In the genomic region with DNA sequence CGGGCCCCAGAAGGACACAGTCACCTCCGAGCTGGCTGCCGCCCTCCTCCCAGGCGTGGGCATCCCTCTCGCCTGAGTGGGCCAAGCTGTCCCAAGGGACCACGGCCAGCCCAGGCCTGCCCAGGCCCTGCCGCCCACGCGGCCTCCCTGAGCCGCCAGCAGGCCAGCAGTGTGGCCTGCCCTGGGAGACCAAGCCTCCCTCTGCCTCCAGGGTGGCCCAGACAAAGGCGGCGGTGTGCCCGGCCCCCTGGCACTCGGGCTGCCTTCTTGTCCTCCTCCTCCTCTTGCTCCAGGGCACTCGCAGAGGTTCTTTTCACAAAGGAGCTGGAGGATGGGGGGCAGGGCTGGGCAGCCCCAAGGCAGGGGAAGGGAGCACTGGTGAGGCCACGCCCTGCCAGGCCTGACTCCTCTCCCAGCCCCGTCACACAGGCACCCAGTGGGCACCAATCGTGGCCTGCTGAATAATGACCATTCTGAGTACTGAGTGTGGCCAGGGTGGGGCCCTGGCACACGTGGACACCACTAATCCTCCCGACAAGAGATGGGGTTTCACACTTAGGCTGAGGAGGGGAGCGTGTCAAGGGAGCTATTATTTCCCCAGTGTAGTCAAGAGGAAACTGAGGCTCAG, we compare ENCODE assay signal across 13 cellular contexts. TPM values are rescaled to one million over a fixed set of nuclear protein-coding genes. Genes with fewer than 3 reads are reported as not detected.
DNase-seq lines count a peak whose midpoint lies in the region; ATAC-seq, FAIRE-seq and TF ChIP-seq lines count a peak whose summit lies in the region.
"Had no signal": no experiment of that assay in that cellular context is flagged by ENCODE, and none has a peak within 500 bp of the region (broad histone marks: within the 10 kb centered on the region; RNA-seq: fewer than 3 reads in every experiment).

No MANE protein-coding gene starts in this region.

- H3K36me3 Mint-ChIP-seq in activated naive CD4-positive, alpha-beta T cell treated with anti-CD3 and anti-CD28 coated beads for 36 hours (ENCODE audit: low read depth), result no peaks in the 10 kb centered on the region

- DNase-seq in activated naive CD4-positive, alpha-beta T cell treated with anti-CD3 and anti-CD28 coated beads for 36 hours, result no peak
- DNase-seq in activated naive CD4-positive, alpha-beta T cell treated with Interleukin-2 at 50 U/mL for 16 hours, result no peak
- DNase-seq in SW480 (ENCODE audit: low spot score) (peak; percentile 66), kidney (peak; percentile 65), NCI-H187 (lab: John Stamatoyannopoulos, UW) (no peak)
- no peak for DNase-seq in activated effector memory CD4-positive, alpha-beta T cell treated with anti-CD3 and anti-CD28 coated beads, Interleukin-2, amount 50 U/mL, for 16 hours
- DNase-seq: activated gamma-delta T cell treated with Interleukin-2 at 50 U/mL for 16 hours, GF-D8 had no signal

- no peaks in the 10 kb centered on the region for H3K9me3 Mint-ChIP-seq in activated naive CD4-positive, alpha-beta T cell treated with anti-CD3 and anti-CD28 coated beads for 36 hours

- peaks cover 63% of the 10 kb centered on the region for H3K4me1 Mint-ChIP-seq in activated naive CD4-positive, alpha-beta T cell treated with anti-CD3 and anti-CD28 coated beads for 36 hours (ENCODE audit: low read depth)

- ATAC-seq in GM21619 (IDR thresholded peaks at IDR 0.05; ENCODE audit: unreplicated experiment), result no peak

- TF ChIP-seq CTCF in kidney (IDR thresholded peaks at IDR 0.05; ENCODE audit: borderline replicate concordance, extremely low read depth, insufficient read depth), result no peak

- H3K36me3 ChIP-seq in kidney (ENCODE audit: control insufficient read depth in 1 of 2, insufficient read depth in 2 of 2, low read length in 2 of 2), result no peaks in the 10 kb centered on the region

- no peaks in the 10 kb centered on the region for H3K27me3 Mint-ChIP-seq in activated naive CD4-positive, alpha-beta T cell treated with anti-CD3 and anti-CD28 coated beads for 36 hours (ENCODE audit: low read depth)

- H3K27ac Mint-ChIP-seq in activated naive CD4-positive, alpha-beta T cell treated with anti-CD3 and anti-CD28 coated beads for 36 hours, result peak overlapping the region; percentile 18

- H3K4me1 ChIP-seq in kidney (ENCODE audit: control insufficient read depth in 1 of 2, insufficient read depth in 1 of 2, low read depth in 1 of 2, low read length in 2 of 2), result no peaks in the 10 kb centered on the region

- intact Hi-C loops in activated naive CD4-positive, alpha-beta T cell treated with anti-CD3 and anti-CD28 coated beads for 36 hours (cut with micrococcal nuclease), result no loop called here
- intact Hi-C loops in kidney (cut with DNase I), result no loop called here

- H3K27ac ChIP-seq in kidney (ENCODE audit: low read depth in 2 of 2, low read length in 2 of 2), result no peak overlapping the region
- peak overlapping the region; percentile 47 for H3K27ac ChIP-seq in temporal lobe (ENCODE audit: low read depth, low read length)
- H3K27ac ChIP-seq: coronary artery, SK-N-MC had no signal

- no peak overlapping the region for H3K9ac ChIP-seq in kidney (ENCODE audit: low read length in 2 of 2)

- FAIRE-seq in kidney (lab: Jason Lieb, UNC), result no peak
- FAIRE-seq: keratinocyte had no signal

- H3K9me3 ChIP-seq in kidney (ENCODE audit: control insufficient read depth in 1 of 2, low read length in 2 of 2), result no peaks in the 10 kb centered on the region

- H3K4me3 ChIP-seq in kidney (ENCODE audit: low read length in 2 of 2), result no peak overlapping the region
- H3K4me3 ChIP-seq: coronary artery, SK-N-MC had no signal

- H3K4me3 Mint-ChIP-seq in activated naive CD4-positive, alpha-beta T cell treated with anti-CD3 and anti-CD28 coated beads for 36 hours, result no peak overlapping the region

- CTCF ChIA-PET in activated naive CD4-positive, alpha-beta T cell treated with anti-CD3 and anti-CD28 coated beads for 36 hours (lab: Charles Lee), result interaction anchor here (0.8 to 1.4 kb wide), 2 partner anchors 10 to 21 kb away, joined by 3 to 4 read pairs; no protein-coding TSS in a partner anchor

RNA-seq across cellular contexts. Expression of a gene that starts 25.3 kb away (rescaled TPM):
- 10 to 100 TPM; 24.8 to 29.2 TPM for total RNA-seq in activated naive CD4-positive, alpha-beta T cell treated with anti-CD3 and anti-CD28 coated beads for 36 hours
- total RNA-seq in kidney (19.4 TPM), temporal lobe (23.1 TPM)
- 14.1 TPM for polyA plus RNA-seq in kidney (ENCODE audit: insufficient read depth, low read depth, low replicate concordance)

Comparison
In these comparisons a context has a peak if more than half of its experiments do, and no peak if none do; other contexts are left out.
1. DNase-seq: peak in SW480 (single experiment) and kidney (single experiment); none in activated naive CD4-positive, alpha-beta T cell treated with anti-CD3 and anti-CD28 coated beads for 36 hours (single experiment), activated naive CD4-positive, alpha-beta T cell treated with Interleukin-2 at 50 U/mL for 16 hours (single experiment), NCI-H187 (0 of 2) and activated effector memory CD4-positive, alpha-beta T cell treated with anti-CD3 and anti-CD28 coated beads, Interleukin-2, amount 50 U/mL, for 16 hours (single experiment).